Comparison of ENCODE assay signal across 1 cellular context in the genomic region with DNA sequence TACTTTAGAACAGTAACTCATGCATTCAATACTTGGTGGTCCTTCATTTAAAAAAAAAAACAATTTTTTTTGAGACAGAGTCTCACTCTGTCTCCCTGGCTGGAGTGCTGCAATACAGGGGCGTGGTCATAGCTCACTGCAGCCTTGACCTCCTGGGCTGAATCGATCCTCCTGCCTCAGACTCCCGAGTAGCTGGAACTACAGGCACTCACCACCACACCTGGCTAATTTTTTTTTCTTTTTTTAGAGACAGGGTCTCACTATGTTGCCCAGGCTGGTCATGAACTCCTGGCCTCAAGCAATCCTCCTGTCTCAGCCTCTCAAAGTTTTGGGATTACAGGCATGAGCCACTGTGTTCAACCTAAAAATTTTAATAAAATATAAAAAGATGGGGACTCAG. TPM values are rescaled to one million over a fixed set of nuclear protein-coding genes. Genes with fewer than 3 reads are reported as not detected.
"Had no signal": no experiment of that assay in that cellular context is flagged by ENCODE, and none has a peak within 500 bp of the region (broad histone marks: within the 10 kb centered on the region; RNA-seq: fewer than 3 reads in every experiment).

No MANE protein-coding gene starts in this region.

RNA-seq across cellular contexts. Expression of a gene that starts 14.1 kb away (rescaled TPM):
- total RNA-seq: G401 had no signal
